In the genomic region with DNA sequence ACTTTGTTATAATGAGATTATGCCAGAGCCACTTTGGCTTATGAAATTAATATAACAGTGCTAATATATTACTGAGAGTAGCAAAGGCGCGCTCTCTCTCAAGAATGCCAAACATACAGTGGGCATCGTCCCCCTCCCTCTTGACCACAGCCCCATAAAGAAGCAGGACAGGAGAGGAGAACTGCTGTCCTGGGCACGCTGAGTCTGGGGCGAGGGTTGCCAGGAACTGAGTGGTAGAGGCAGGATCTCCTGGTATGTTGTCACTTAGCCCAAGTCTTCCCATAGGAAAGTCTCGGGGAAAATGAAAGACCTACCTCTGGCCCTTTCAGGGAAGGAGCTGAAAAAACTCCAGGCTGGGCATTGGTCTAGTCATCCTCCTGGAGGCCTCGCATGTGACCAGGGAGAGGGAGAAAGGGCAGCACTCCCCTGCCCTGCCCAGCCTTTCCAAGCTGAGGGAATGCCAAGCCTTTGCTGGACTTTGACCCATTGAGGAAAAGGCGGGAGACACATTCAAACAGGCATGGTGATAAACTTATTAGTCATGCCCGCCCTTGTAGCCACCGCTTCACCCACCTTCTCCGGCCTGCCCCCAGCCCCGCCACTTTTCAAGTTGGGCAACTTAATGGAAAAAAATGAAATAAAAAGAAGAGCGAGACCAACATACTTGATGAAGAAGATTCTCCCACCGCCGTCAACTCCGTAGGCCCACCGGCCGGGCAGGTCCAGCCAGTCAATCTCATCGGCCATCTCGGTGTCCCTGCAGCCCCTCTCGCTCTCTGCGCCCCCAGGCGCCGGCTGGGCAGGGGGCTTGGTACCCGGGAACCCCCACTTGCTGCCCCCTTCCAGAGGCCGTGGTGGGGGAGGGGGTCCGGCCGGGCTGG, we compare ENCODE assay signal across 7 cellular contexts. TPM values are rescaled to one million over a fixed set of nuclear protein-coding genes. Genes with fewer than 3 reads are reported as not detected.
DNase-seq lines count a peak whose midpoint lies in the region; FAIRE-seq and TF ChIP-seq lines count a peak whose summit lies in the region.

No MANE protein-coding gene starts in this region.

- H3K36me3 ChIP-seq in adipocyte (ENCODE audit: control insufficient read depth, insufficient read depth, low read length, severe bottlenecking) (no peaks in the 10 kb centered on the region), spleen (no peaks in the 10 kb centered on the region)

- no peak for TF ChIP-seq POLR2A in spleen (IDR thresholded peaks at IDR 0.05)

- peaks cover 87% of the 10 kb centered on the region for H3K27me3 ChIP-seq in adipocyte (replicated peaks; ENCODE audit: control insufficient read depth, insufficient read depth, low read length)
- H3K27me3 ChIP-seq in spleen (replicated peaks in 1 of 7), result peaks cover 0 to 78% (median 27%) of the 10 kb centered on the region in 7 donors

- H3K9ac ChIP-seq in adipocyte (ENCODE audit: low read length), result no peak overlapping the region

- intact Hi-C loops in spleen (cut with DNase I; ENCODE audit: low total_unique reads), result no loop called here

- 73 to 78% (median 76%) methylated on average over 25 to 28 of the region's 28 CpGs for whole genome bisulfite sequencing in spleen, 5 donors

- DNase-seq in HPDE6-E6E7 (ENCODE audit: extremely low spot score) (peak; percentile 65), adipocyte (ENCODE audit: low read depth) (no peak), kidney tubule cell (ENCODE audit: low spot score) (peak; percentile 88), spleen (no peak), GDM1 (lab: John Stamatoyannopoulos, UW) (no peak), HTR-8/SVneo (ENCODE audit: insufficient read length, low spot score) (no peak)
- no peak for DNase-seq in activated effector memory CD4-positive, alpha-beta T cell treated with anti-CD3 and anti-CD28 coated beads, Interleukin-2, amount 50 U/mL, for 16 hours

- TF ChIP-seq CTCF in spleen (IDR thresholded peaks at IDR 0.05 in 8 of 11, conservative IDR thresholded peaks at IDR 0.05 in 3 of 11), result no peak

- H3K4me1 ChIP-seq in adipocyte (ENCODE audit: control insufficient read depth, insufficient read depth, low read length) (peaks cover 12% of the 10 kb centered on the region), spleen (peaks cover 0 to 28% (median 16%) of the 10 kb centered on the region in 6 donors)

- FAIRE-seq in HTR-8/SVneo (lab: Jason Lieb, UNC), result no peak

- peak overlapping the region; percentile 67 for H3K4me3 ChIP-seq in adipocyte (ENCODE audit: low read length)
- peak overlapping the region in 7 of 8 donors; percentile 35 to 72 (median 39) for H3K4me3 ChIP-seq in spleen

- no peaks in the 10 kb centered on the region for H3K9me3 ChIP-seq in adipocyte (ENCODE audit: control insufficient read depth, low read length)
- H3K9me3 ChIP-seq in spleen, result no peaks in the 10 kb centered on the region

- no peak overlapping the region for H3K27ac ChIP-seq in spleen

RNA-seq across cellular contexts. Expression of gene PLEKHA6, which starts 17.4 kb away (rescaled TPM):
- 1 to 10 TPM in 6 of 7 donors, under 1 TPM in 1; 0.51 to 6.5 (median 4.0) TPM for total RNA-seq in spleen
- polyA plus RNA-seq in spleen, result 1 to 10 TPM in 1 of 3 donors, under 1 TPM in 2; 0.47 to 1.8 (median 0.65) TPM

RNA-seq across cellular contexts. Expression of gene PPP1R15B, which starts 34.5 kb away (rescaled TPM):
- total RNA-seq in spleen, result 10 to 100 TPM; 46.3 to 73.1 (median 63.8) TPM
- polyA plus RNA-seq in spleen, result 10 to 100 TPM; 10.8 to 17.2 (median 12.5) TPM

Comparison
In these comparisons a context has a peak if more than half of its experiments do, and no peak if none do; other contexts are left out.
1. DNase-seq: peak in HPDE6-E6E7 (single experiment) and kidney tubule cell (single experiment); none in adipocyte (single experiment), spleen (single experiment), activated effector memory CD4-positive, alpha-beta T cell treated with anti-CD3 and anti-CD28 coated beads, Interleukin-2, amount 50 U/mL, for 16 hours (single experiment), GDM1 (single experiment) and HTR-8/SVneo (single experiment).